Comparison of ENCODE assay signal across 21 cellular contexts in the genomic region with DNA sequence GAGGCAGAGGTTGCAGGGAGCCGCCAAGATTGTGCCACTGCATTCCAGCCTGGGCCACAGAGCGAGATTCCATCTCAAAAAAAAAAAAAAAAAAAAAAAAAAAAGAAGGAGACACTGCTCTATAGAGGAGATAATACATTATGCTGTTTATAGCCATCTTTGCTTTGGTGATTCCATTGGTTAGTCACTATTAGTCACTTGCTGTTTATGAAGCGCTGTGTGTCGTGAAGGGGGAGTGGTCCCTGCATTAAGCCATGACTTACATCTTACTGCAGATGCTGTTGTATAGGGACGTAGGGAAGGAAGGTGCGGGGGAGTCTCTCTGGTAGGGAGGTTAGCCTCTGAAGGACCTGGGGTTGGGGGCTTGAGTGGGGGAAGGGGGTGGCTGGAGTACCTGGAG. TPM values are rescaled to one million over a fixed set of nuclear protein-coding genes. Genes with fewer than 3 reads are reported as not detected.
DNase-seq lines count a peak whose midpoint lies in the region; ATAC-seq and TF ChIP-seq lines count a peak whose summit lies in the region.
"Had no signal": no experiment of that assay in that cellular context is flagged by ENCODE, and none has a peak within 500 bp of the region (broad histone marks: within the 10 kb centered on the region; RNA-seq: fewer than 3 reads in every experiment).

No MANE protein-coding gene starts in this region.

- no peak overlapping the region for H4K8ac ChIP-seq in mesenchymal stem cell (ENCODE audit: low read length)

- no peak overlapping the region for H2AK5ac ChIP-seq in mesenchymal stem cell (ENCODE audit: low read length, severe bottlenecking)

- no peak overlapping the region for H3K9ac ChIP-seq in mesenchymal stem cell (ENCODE audit: low read length)
- H3K9ac ChIP-seq: BLaER1 treated with 17β-estradiol and CSF1 and Interleukin-3, amounts not matched to agents 10 nM and 100 nM had no signal

- 58% methylated on average over 4 of the region's 6 CpGs for WGBS in mesenchymal stem cell

- no peak overlapping the region for H4K91ac ChIP-seq in mesenchymal stem cell (ENCODE audit: low read length)

- no peaks in the 10 kb centered on the region for H3K9me3 Mint-ChIP-seq in natural killer cell
- H3K9me3 Mint-ChIP-seq: T-helper 1 cell treated with Interleukin-12 subunit alpha and Interleukin-12 subunit beta and Interleukin-4 antibody, amounts not matched to agents 30 μg/mL and 1 μg/mL, for 36 hours had no signal

- intact Hi-C loops in natural killer cell (cut with micrococcal nuclease) (no loop called here), posterior cingulate gyrus (cut with DNase I) (no loop called here)

- no peak overlapping the region for H2BK12ac ChIP-seq in mesenchymal stem cell (ENCODE audit: low read length in 2 of 2)

- H3K18ac ChIP-seq in mesenchymal stem cell (ENCODE audit: low read depth in 1 of 2, low read length in 2 of 2) = no peak overlapping the region

- no peaks in the 10 kb centered on the region for H3K9me3 ChIP-seq in SJSA1 (replicated peaks)
- no peaks in the 10 kb centered on the region for H3K9me3 ChIP-seq in mesenchymal stem cell (ENCODE audit: control insufficient read depth, low read length)

- ATAC-seq in HG03354 (IDR thresholded peaks at IDR 0.05; ENCODE audit: poor library complexity, severe bottlenecking, unreplicated experiment) (no peak), natural killer cell (no peak)
- ATAC-seq: Panc1 had no signal

- H3K36me3 ChIP-seq in SJSA1 (peaks cover 17% of the 10 kb centered on the region), mesenchymal stem cell (ENCODE audit: control insufficient read depth in 1 of 2, insufficient read depth in 2 of 2, low read depth in 1 of 2, low read length in 2 of 2) (no peaks in the 10 kb centered on the region)

- H3K4me1 Mint-ChIP-seq in natural killer cell = peaks cover 0 to 6% of the 10 kb centered on the region in 2 donors
- H3K4me1 Mint-ChIP-seq: CD8-positive, alpha-beta memory T cell had no signal

- H3K4me1 ChIP-seq in SJSA1 (replicated peaks) = peaks cover 38% of the 10 kb centered on the region
- H3K4me1 ChIP-seq in mesenchymal stem cell (ENCODE audit: control insufficient read depth, insufficient read depth, low read depth, low read length) = no peaks in the 10 kb centered on the region
- H3K4me1 ChIP-seq: BLaER1 treated with 17β-estradiol and CSF1 and Interleukin-3, amounts not matched to agents 10 nM and 100 nM had no signal

- H3K27me3 ChIP-seq in SJSA1 (replicated peaks) (no peaks in the 10 kb centered on the region), mesenchymal stem cell (ENCODE audit: control insufficient read depth in 1 of 2, insufficient read depth in 1 of 2, low read length in 2 of 2) (no peaks in the 10 kb centered on the region)
- H3K27me3 ChIP-seq: BLaER1 treated with 17β-estradiol and CSF1 and Interleukin-3, amounts not matched to agents 10 nM and 100 nM had no signal

- no peak overlapping the region for H3K4me3 Mint-ChIP-seq in natural killer cell
- H3K4me3 Mint-ChIP-seq: CD8-positive, alpha-beta memory T cell; T-helper 1 cell treated with Interleukin-12 subunit alpha and Interleukin-12 subunit beta and Interleukin-4 antibody, amounts not matched to agents 30 μg/mL and 1 μg/mL, for 36 hours had no signal

- H3K4me3 ChIP-seq in SJSA1 (no peak overlapping the region), mesenchymal stem cell (ENCODE audit: insufficient read depth in 1 of 2, low read depth in 1 of 2, low read length in 2 of 2) (no peak overlapping the region)
- H3K4me3 ChIP-seq: BLaER1 treated with 17β-estradiol and CSF1 and Interleukin-3, amounts not matched to agents 10 nM and 100 nM had no signal

- H3K23ac ChIP-seq in mesenchymal stem cell (ENCODE audit: low read length in 2 of 2) = no peak overlapping the region

- H2BK5ac ChIP-seq in mesenchymal stem cell (ENCODE audit: low read depth, low read length, poor library complexity, severe bottlenecking) = no peak overlapping the region

- no peak overlapping the region for H2BK120ac ChIP-seq in mesenchymal stem cell (ENCODE audit: low read depth, low read length)

- H3K79me1 ChIP-seq in mesenchymal stem cell (replicated peaks; ENCODE audit: low read length, poor library complexity, severe bottlenecking) = no peaks in the 10 kb centered on the region

- no peak overlapping the region for H3K14ac ChIP-seq in mesenchymal stem cell (ENCODE audit: low read length in 2 of 2)

- H2AFZ ChIP-seq in mesenchymal stem cell (ENCODE audit: low read depth, low read length) = no peak overlapping the region

- DNase-seq in AG20443 (ENCODE audit: low spot score) (peak; percentile 35), HS-5 (ENCODE audit: low read depth) (peak; percentile 38), SJSA1 (ENCODE audit: low read depth in 1 of 2, low spot score in 2 of 2) (peak; percentile 63), mesenchymal stem cell (peak; percentile 56), natural killer cell (no peak), posterior cingulate gyrus (no peak)
- DNase-seq: CD8-positive, alpha-beta memory T cell; EL; H7; MV-4-11; NCI-H1417 treated with DMSO at 0.1 percent for 48 hours; NCI-H1930; NCI-H2171; NCI-H510A; NCI-H774; SHP77 treated with DMSO at 0.1 percent for 48 hours had no signal

- no peaks in the 10 kb centered on the region for H3K36me3 Mint-ChIP-seq in natural killer cell
- H3K36me3 Mint-ChIP-seq: CD8-positive, alpha-beta memory T cell had no signal

- H3K27me3 Mint-ChIP-seq in natural killer cell (ENCODE audit: low read depth in 2 of 2) = peaks cover 4 to 8% of the 10 kb centered on the region in 2 donors

- H3K27ac ChIP-seq in SJSA1 = no peak overlapping the region
- no peak overlapping the region for H3K27ac ChIP-seq in mesenchymal stem cell (ENCODE audit: low read length, poor library complexity, severe bottlenecking)
- H3K27ac ChIP-seq: BLaER1 treated with 17β-estradiol and CSF1 and Interleukin-3, amounts not matched to agents 10 nM and 100 nM had no signal

- H3K4ac ChIP-seq in mesenchymal stem cell (ENCODE audit: low read depth in 1 of 2, low read length in 2 of 2) = no peak overlapping the region

- H3K27ac Mint-ChIP-seq in natural killer cell = no peak overlapping the region
- H3K27ac Mint-ChIP-seq: CD8-positive, alpha-beta memory T cell; T-helper 1 cell treated with Interleukin-12 subunit alpha and Interleukin-12 subunit beta and Interleukin-4 antibody, amounts not matched to agents 30 μg/mL and 1 μg/mL, for 36 hours had no signal

- no peak for TF ChIP-seq CTCF in natural killer cell (IDR thresholded peaks at IDR 0.05)

- H2BK15ac ChIP-seq in mesenchymal stem cell (ENCODE audit: low read depth, poor library complexity, severe bottlenecking) = no peak overlapping the region

- no peak overlapping the region for H3K4me2 ChIP-seq in mesenchymal stem cell (ENCODE audit: low read length, poor library complexity, severe bottlenecking)
- H3K4me2 ChIP-seq: BLaER1 treated with 17β-estradiol and CSF1 and Interleukin-3, amounts not matched to agents 10 nM and 100 nM had no signal

RNA-seq across cellular contexts. Expression of gene HUNK, which starts 48.3 kb away (rescaled TPM):
- total RNA-seq in SJSA1 (2014; rRNA removed; shearing (Covaris generic)) = 13.6 and 17.7 TPM in 2 replicates
- polyA plus RNA-seq in mesenchymal stem cell (2013, experiment 1 of 2) = 0.46 TPM
- polyA plus RNA-seq in mesenchymal stem cell (2013, experiment 2 of 2) = 0.52 TPM
- not detected for total RNA-seq in natural killer cell
- total RNA-seq: LHCN-M2 had no signal

Comparison
In these comparisons a context has a peak if more than half of its experiments do, and no peak if none do; other contexts are left out.
1. DNase-seq: peak in AG20443 (single experiment), HS-5 (single experiment), SJSA1 (2 of 2) and mesenchymal stem cell (single experiment); none in natural killer cell (single experiment) and posterior cingulate gyrus (0 of 10).
2. RNA of gene HUNK, which starts 48.3 kb away (total RNA-seq): 13.6 to 17.7 TPM in SJSA1; not detected in natural killer cell; every median in the first group is over 10 times any median in the second.